ENCODE assay signal across 1 cellular context in genomic region chr12:89525824-89526770, GRCh38.
A peak's percentile ranks its signal among the peaks of the same experiment; 100 is the strongest.
TF ChIP-seq lines count a peak whose summit lies in the region.

Gene POC1B (minus strand): TSS chr12:89526047. CDS start chr12:89525895, 152 bp downstream.

TF ChIP-seq in HepG2, 621 proteins besides CTCF, POLR2A, EP300 and RAD21 (continued from another document):
- TF ChIP-seq ZNF83 (CRISPR knock-in tag; IDR thresholded peaks at IDR 0.05; ENCODE audit: borderline replicate concordance) (0 out of 2 replicates have a peak, but pooled peaks have one; percentile 77), DNMT3B (CRISPR knock-in tag; conservative IDR thresholded peaks at IDR 0.05) (0 out of 2 replicates have a peak, but pooled peaks have one; percentile 5), DPF2 (CRISPR knock-in tag; IDR thresholded peaks at IDR 0.05; ENCODE audit: borderline replicate concordance, low read depth) (no peak), FIP1L1 (IDR thresholded peaks at IDR 0.05; ENCODE audit: borderline replicate concordance, insufficient read depth, low read depth, low read length) (no peak), JUND (CRISPR knock-in tag; IDR thresholded peaks at IDR 0.05) (peak; percentile 73; the same call in 1 of the 2 replicates), NCOA2 (CRISPR knock-in tag; IDR thresholded peaks at IDR 0.05) (0 out of 2 replicates have a peak, but pooled peaks have one; percentile 43), ZNF138 (CRISPR knock-in tag; IDR thresholded peaks at IDR 0.05; ENCODE audit: low read depth) (0 out of 2 replicates have a peak, but pooled peaks have one; percentile 55), ZNF562 (CRISPR knock-in tag; IDR thresholded peaks at IDR 0.05; ENCODE audit: borderline replicate concordance) (no peak), ZNF574 (CRISPR knock-in tag; IDR thresholded peaks at IDR 0.05) (peak; percentile 95), SMAD3 (CRISPR knock-in tag; IDR thresholded peaks at IDR 0.05) (no peak), ZNF33A (CRISPR knock-in tag; IDR thresholded peaks at IDR 0.05; ENCODE audit: borderline replicate concordance) (no peak)
- TF ChIP-seq, protein P1, sequence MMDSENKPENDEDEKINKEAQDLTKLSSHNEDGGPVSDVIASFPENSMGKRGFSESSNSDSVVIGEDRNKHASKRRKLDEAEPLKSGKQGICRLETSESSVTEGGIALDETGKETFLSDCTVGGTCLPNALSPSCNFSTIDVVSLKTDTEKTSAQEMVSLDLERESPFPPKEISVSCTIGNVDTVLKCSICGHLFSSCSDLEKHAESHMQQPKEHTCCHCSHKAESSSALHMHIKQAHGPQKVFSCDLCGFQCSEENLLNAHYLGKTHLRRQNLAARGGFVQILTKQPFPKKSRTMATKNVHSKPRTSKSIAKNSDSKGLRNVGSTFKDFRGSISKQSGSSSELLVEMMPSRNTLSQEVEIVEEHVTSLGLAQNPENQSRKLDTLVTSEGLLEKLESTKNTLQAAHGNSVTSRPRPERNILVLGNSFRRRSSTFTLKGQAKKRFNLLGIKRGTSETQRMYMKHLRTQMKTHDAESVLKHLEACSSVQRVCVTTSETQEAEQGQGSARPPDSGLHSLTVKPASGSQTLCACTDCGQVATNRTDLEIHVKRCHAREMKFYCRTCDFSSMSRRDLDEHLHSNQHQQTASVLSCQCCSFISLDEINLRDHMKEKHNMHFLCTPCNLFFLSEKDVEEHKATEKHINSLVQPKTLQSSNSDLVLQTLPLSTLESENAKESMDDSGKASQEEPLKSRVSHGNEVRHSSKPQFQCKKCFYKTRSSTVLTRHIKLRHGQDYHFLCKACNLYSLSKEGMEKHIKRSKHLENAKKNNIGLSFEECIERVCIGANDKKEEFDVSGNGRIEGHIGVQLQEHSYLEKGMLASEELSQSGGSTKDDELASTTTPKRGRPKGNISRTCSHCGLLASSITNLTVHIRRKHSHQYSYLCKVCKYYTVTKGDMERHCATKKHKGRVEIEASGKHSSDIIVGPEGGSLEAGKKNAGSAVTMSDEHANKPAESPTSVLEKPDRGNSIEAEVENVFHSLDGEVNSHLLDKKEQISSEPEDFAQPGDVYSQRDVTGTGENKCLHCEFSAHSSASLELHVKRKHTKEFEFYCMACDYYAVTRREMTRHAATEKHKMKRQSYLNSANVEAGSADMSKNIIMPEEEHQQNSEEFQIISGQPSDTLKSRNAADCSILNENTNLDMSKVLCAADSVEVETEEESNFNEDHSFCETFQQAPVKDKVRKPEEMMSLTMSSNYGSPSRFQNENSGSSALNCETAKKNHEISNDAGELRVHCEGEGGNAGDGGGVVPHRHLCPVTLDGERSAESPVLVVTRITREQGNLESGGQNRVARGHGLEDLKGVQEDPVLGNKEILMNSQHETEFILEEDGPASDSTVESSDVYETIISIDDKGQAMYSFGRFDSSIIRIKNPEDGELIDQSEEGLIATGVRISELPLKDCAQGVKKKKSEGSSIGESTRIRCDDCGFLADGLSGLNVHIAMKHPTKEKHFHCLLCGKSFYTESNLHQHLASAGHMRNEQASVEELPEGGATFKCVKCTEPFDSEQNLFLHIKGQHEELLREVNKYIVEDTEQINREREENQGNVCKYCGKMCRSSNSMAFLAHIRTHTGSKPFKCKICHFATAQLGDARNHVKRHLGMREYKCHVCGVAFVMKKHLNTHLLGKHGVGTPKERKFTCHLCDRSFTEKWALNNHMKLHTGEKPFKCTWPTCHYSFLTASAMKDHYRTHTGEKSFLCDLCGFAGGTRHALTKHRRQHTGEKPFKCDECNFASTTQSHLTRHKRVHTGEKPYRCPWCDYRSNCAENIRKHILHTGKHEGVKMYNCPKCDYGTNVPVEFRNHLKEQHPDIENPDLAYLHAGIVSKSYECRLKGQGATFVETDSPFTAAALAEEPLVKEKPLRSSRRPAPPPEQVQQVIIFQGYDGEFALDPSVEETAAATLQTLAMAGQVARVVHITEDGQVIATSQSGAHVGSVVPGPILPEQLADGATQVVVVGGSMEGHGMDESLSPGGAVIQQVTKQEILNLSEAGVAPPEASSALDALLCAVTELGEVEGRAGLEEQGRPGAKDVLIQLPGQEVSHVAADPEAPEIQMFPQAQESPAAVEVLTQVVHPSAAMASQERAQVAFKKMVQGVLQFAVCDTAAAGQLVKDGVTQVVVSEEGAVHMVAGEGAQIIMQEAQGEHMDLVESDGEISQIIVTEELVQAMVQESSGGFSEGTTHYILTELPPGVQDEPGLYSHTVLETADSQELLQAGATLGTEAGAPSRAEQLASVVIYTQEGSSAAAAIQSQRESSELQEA (CRISPR knock-in tag; IDR thresholded peaks at IDR 0.05; ENCODE audit: not compliant biosample characterization), result peak; percentile 46
